ENCODE assay signal across 21 cellular contexts in the genomic region with DNA sequence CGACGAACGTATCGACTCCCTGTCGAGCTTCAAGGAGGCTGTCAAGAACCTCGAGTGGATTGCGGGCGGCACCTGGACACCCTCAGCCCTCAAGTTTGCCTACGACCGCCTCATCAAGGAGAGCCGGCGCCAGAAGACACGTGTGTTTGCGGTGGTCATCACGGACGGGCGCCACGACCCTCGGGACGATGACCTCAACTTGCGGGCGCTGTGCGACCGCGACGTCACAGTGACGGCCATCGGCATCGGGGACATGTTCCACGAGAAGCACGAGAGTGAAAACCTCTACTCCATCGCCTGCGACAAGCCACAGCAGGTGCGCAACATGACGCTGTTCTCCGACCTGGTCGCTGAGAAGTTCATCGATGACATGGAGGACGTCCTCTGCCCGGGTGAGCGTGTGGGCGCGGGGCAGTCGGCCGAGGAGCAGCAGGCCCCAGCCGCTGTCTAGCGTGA. TPM values are rescaled to one million over a fixed set of nuclear protein-coding genes. Genes with fewer than 3 reads are reported as not detected.
A peak's percentile ranks its signal among the peaks of the same experiment; 100 is the strongest.
DNase-seq lines count a peak whose midpoint lies in the region; ATAC-seq and TF ChIP-seq lines count a peak whose summit lies in the region.
"Had no signal": no experiment of that assay in that cellular context is flagged by ENCODE, and none has a peak within 500 bp of the region (broad histone marks: within the 10 kb centered on the region; RNA-seq: fewer than 3 reads in every experiment).

No MANE protein-coding gene starts in this region.

- ATAC-seq in IMR-90 (ENCODE audit: low read depth) (no peak), sciatic nerve (no peak), HG03354 (IDR thresholded peaks at IDR 0.05; ENCODE audit: poor library complexity, severe bottlenecking, unreplicated experiment) (no peak)
- ATAC-seq: activated T-helper 17 cell treated with anti-CD3 and anti-CD28 coated beads, Interleukin-2, amount 50 U/mL, for 72 hours; esophagus mucosa had no signal

- H2BK5ac ChIP-seq in IMR-90 (ENCODE audit: low read depth, low read length, poor library complexity, severe bottlenecking), result no peak overlapping the region

- H3K4me1 ChIP-seq in IMR-90 (ENCODE audit: control insufficient read depth, insufficient read depth, low read length), result peaks cover 9% of the 10 kb centered on the region; the same call in 1 of the 2 replicates
- H3K4me1 ChIP-seq: tibial nerve had no signal

- WGBS in IMR-90 (ENCODE audit: extremely low coverage in 2 of 2, insufficient read length in 1 of 2), 2 experiments, result 92% methylated on average over 43 of the region's 47 CpGs; no CpG with 5 or more reads in 1 of the 2 experiments

- no peak overlapping the region for H2AK5ac ChIP-seq in IMR-90 (ENCODE audit: low read depth, low read length)

- H3K79me1 ChIP-seq in IMR-90 (ENCODE audit: low read depth in 1 of 2, low read length in 2 of 2), result peaks cover 15 to 85% of the 10 kb centered on the region in 2 experiments

- peaks cover 26% of the 10 kb centered on the region for H3K9me1 ChIP-seq in IMR-90 (ENCODE audit: insufficient read depth, low read length)

- peaks cover 99% of the 10 kb centered on the region for H4K20me1 ChIP-seq in IMR-90 (ENCODE audit: insufficient read depth, low read length)

- no peak overlapping the region for H2BK20ac ChIP-seq in IMR-90 (ENCODE audit: low read depth, low read length)

- no peak overlapping the region for H3K4me2 ChIP-seq in IMR-90 (ENCODE audit: low read depth, low read length)

- intact Hi-C loops in IMR-90 (cut with micrococcal nuclease), result no loop called here
- intact Hi-C loops in sciatic nerve (cut with DNase I), result no loop called here

- peak overlapping the region; percentile 61 for H2AK9ac ChIP-seq in IMR-90 (replicated peaks; ENCODE audit: low read depth, low read length, poor library complexity)

- H3K23ac ChIP-seq in IMR-90 (ENCODE audit: low read depth, low read length), result no peak overlapping the region

- in situ Hi-C loops in IMR-90 (cut with MboI; ENCODE audit: low sequenced_read_pairs), result no loop called here

- no peak overlapping the region for H3K18ac ChIP-seq in IMR-90 (ENCODE audit: low read depth, low read length)

- H4K5ac ChIP-seq in IMR-90 (ENCODE audit: low read depth, low read length), result no peak overlapping the region

- no peak overlapping the region for H2BK120ac ChIP-seq in IMR-90 (ENCODE audit: low read depth, low read length)

- no peak overlapping the region for H3K4me3 ChIP-seq in IMR-90 (ENCODE audit: insufficient read depth, low read depth, low read length)
- H3K4me3 ChIP-seq: tibial nerve had no signal

- no peak for TF ChIP-seq POLR2A in IMR-90 (IDR thresholded peaks at IDR 0.05; ENCODE audit: low read depth, low read length)

- CTCF ChIA-PET in IMR-90 (lab: Yijun Ruan, JAX), result no interaction called here

- no peak overlapping the region for H3K56ac ChIP-seq in IMR-90 (ENCODE audit: extremely low read depth, insufficient read depth, low read length)

- no peak overlapping the region for H3K14ac ChIP-seq in IMR-90 (replicated peaks; ENCODE audit: low read depth, low read length)

- peaks cover 98% of the 10 kb centered on the region for H3K36me3 ChIP-seq in IMR-90 (ENCODE audit: control insufficient read depth, insufficient read depth, low read length)
- H3K36me3 ChIP-seq: neutrophil had no signal

- H3K9ac ChIP-seq in IMR-90 (ENCODE audit: low read depth, low read length), result no peak overlapping the region

- H3K9me3 ChIP-seq in IMR-90 (ENCODE audit: control insufficient read depth, insufficient read depth, low read length), result no peaks in the 10 kb centered on the region
- H3K9me3 ChIP-seq: neutrophil, tibial nerve had no signal

- TF ChIP-seq CTCF in IMR-90 (conservative IDR thresholded peaks at IDR 0.05; ENCODE audit: low read depth, low read length), result no peak

- TF ChIP-seq RAD21 in IMR-90 (IDR thresholded peaks at IDR 0.05; ENCODE audit: low read length), result no peak

- dilution Hi-C loops in IMR-90 (cut with HindIII; ENCODE audit: low sequenced_read_pairs, unreplicated experiment), result no loop called here

- no peak overlapping the region for H4K8ac ChIP-seq in IMR-90 (ENCODE audit: low read depth in 2 of 2, low read length in 2 of 2)

- H3K27ac ChIP-seq in IMR-90 (ENCODE audit: insufficient read depth, low read length), result no peak overlapping the region
- H3K27ac ChIP-seq: neutrophil, tibial nerve had no signal

- no peak overlapping the region for H4K91ac ChIP-seq in IMR-90 (ENCODE audit: insufficient read depth, low read depth, low read length)

- H2BK15ac ChIP-seq in IMR-90 (ENCODE audit: low read depth, low read length), result no peak overlapping the region

- POLR2A ChIA-PET in IMR-90 (lab: Charles Lee; ENCODE audit: unreplicated experiment), result no interaction called here

- no peaks in the 10 kb centered on the region for H3K27me3 ChIP-seq in IMR-90 (ENCODE audit: control insufficient read depth, insufficient read depth, low read length)
- H3K27me3 ChIP-seq: neutrophil, tibial nerve had no signal

- TSS peak; percentile 94 for BruUV-seq in IMR-90 (replicated peaks; lab: Mats Ljungman, UMichigan)

- H2AFZ ChIP-seq in IMR-90 (replicated peaks; ENCODE audit: low read length, poor library complexity), result peak overlapping the region; percentile 49

- H3K4ac ChIP-seq in IMR-90 (ENCODE audit: low read depth, low read length), result no peak overlapping the region

- peak; percentile 0 for DNase-seq in activated CD4-positive, alpha-beta T cell treated with anti-CD3 and anti-CD28 coated beads for 48 hours
- DNase-seq in activated CD4-positive, alpha-beta T cell treated with anti-CD3 and anti-CD28 coated beads, Interleukin-2, amount 50 U/mL, for 1 hour, result no peak
- DNase-seq in IMR-90 (no peak), islet precursor cell (peak; percentile 46), sciatic nerve (ENCODE audit: low spot score) (peak; percentile 64), AG08395 (ENCODE audit: low spot score) (no peak), NCI-H1436 (lab: John Stamatoyannopoulos, UW) (no peak)
- DNase-seq: activated CD4-positive, alpha-beta memory T cell treated with anti-CD3 and anti-CD28 coated beads, Interleukin-2, amount 10 ng/mL, durations not matched to agents 7 days and 5 days; anterior cingulate cortex; DMS79; HFFc6; MV-4-11; NCI-H2029 treated with DMSO at 0.1 percent for 48 hours; NCI-H510A treated with DMSO at 0.1 percent for 48 hours; small intestine; T-helper 9 cell had no signal

TF ChIP-seq in IMR-90, 13 proteins besides CTCF, POLR2A, EP300 and RAD21:
- no peak for TF ChIP-seq CEBPB (IDR thresholded peaks at IDR 0.05; ENCODE audit: low read depth, low read length)

RNA-seq across cellular contexts. Expression of a gene that starts 28.0 kb away (rescaled TPM):
- total RNA-seq in IMR-90 (2012; rRNA removed), result 208 and 222 TPM in 2 replicates
- polyA plus RNA-seq in IMR-90 (2012; rRNA removed), result 1,065 and 1,165 TPM in 2 replicates
- polyA plus RNA-seq in IMR-90 (2012; cell fraction: cytosol; rRNA removed), result 753 and 1,846 TPM in 2 replicates
- 2,830 and 5,552 TPM in 2 replicates for polyA plus RNA-seq in IMR-90 (2012; cell fraction: nucleus; rRNA removed; ENCODE audit: low replicate concordance)
- total RNA-seq in sciatic nerve, result 397 TPM

RNA-seq across cellular contexts. Expression of a gene that starts 29.5 kb away (rescaled TPM):
- total RNA-seq in IMR-90 (2012; rRNA removed) (not detected in 2 replicates), sciatic nerve (2.9 TPM)
- 0.19 and 0.55 TPM in 2 replicates for polyA plus RNA-seq in IMR-90 (2012; rRNA removed)
- 0.16 and 0.28 TPM in 2 replicates for polyA plus RNA-seq in IMR-90 (2012; cell fraction: cytosol; rRNA removed)
- polyA plus RNA-seq in IMR-90 (2012; cell fraction: nucleus; rRNA removed; ENCODE audit: low replicate concordance), result 2.0 and 4.9 TPM in 2 replicates

RNA-seq across cellular contexts. Expression of a gene that starts 58.4 kb away (rescaled TPM):
- total RNA-seq in IMR-90 (2012; rRNA removed) (3.1 and 3.8 TPM in 2 replicates), sciatic nerve (9.9 TPM)
- polyA plus RNA-seq in IMR-90 (2012; rRNA removed), result 17.2 and 23.4 TPM in 2 replicates
- 28.0 and 38.2 TPM in 2 replicates for polyA plus RNA-seq in IMR-90 (2012; cell fraction: cytosol; rRNA removed)
- polyA plus RNA-seq in IMR-90 (2012; cell fraction: nucleus; rRNA removed; ENCODE audit: low replicate concordance), result 19.7 and 57.2 TPM in 2 replicates

Comparison
In these comparisons a context has a peak if more than half of its experiments do, and no peak if none do; other contexts are left out.
1. DNase-seq: peak in activated CD4-positive, alpha-beta T cell treated with anti-CD3 and anti-CD28 coated beads for 48 hours (single experiment), islet precursor cell (single experiment) and sciatic nerve (single experiment); none in activated CD4-positive, alpha-beta T cell treated with anti-CD3 and anti-CD28 coated beads, Interleukin-2, amount 50 U/mL, for 1 hour (single experiment), IMR-90 (single experiment), AG08395 (single experiment) and NCI-H1436 (single experiment).